Comparison of ENCODE assay signal across 8 cellular contexts in genomic region chr17:35170968-35171771, GRCh38. TPM values are rescaled to one million over a fixed set of nuclear protein-coding genes. Genes with fewer than 3 reads are reported as not detected.
DNase-seq lines count a peak whose midpoint lies in the region; ATAC-seq and TF ChIP-seq lines count a peak whose summit lies in the region.

No MANE protein-coding gene starts in this region.

- H3K4me3 ChIP-seq in colonic mucosa (no peak overlapping the region), gastrocnemius medialis (no peak overlapping the region)

- no peak overlapping the region for H3K9ac ChIP-seq in colonic mucosa (ENCODE audit: low read depth in 2 of 2, low read length in 2 of 2)

- no peak overlapping the region for H3K27ac ChIP-seq in colonic mucosa
- no peak overlapping the region for H3K27ac ChIP-seq in gastrocnemius medialis

- TF ChIP-seq CTCF in colonic mucosa (IDR thresholded peaks at IDR 0.05) (peak; percentile 19), gastrocnemius medialis (IDR thresholded peaks at IDR 0.05 in 4 of 5, conservative IDR thresholded peaks at IDR 0.05 in 1 of 5) (peak in 3 of 5 experiments; percentile 3 to 26 (median 19))

- H3K9me3 ChIP-seq in colonic mucosa: no peaks in the 10 kb centered on the region
- H3K9me3 ChIP-seq in gastrocnemius medialis: no peaks in the 10 kb centered on the region

- H3K27me3 ChIP-seq in colonic mucosa (no peaks in the 10 kb centered on the region), gastrocnemius medialis (no peaks in the 10 kb centered on the region)

- H3K36me3 ChIP-seq in colonic mucosa (no peaks in the 10 kb centered on the region), gastrocnemius medialis (peaks cover 0 to 76% of the 10 kb centered on the region in 2 donors)

- ATAC-seq in gastrocnemius medialis (no peak), GM18517 (IDR thresholded peaks at IDR 0.05; ENCODE audit: unreplicated experiment) (no peak), GM19467 (IDR thresholded peaks at IDR 0.05; ENCODE audit: unreplicated experiment) (no peak)

- in situ Hi-C loops in gastrocnemius medialis (cut with MboI; ENCODE audit: low sequenced_read_pairs in 4 of 4): loop anchor here in 2 of 4 donors (5.0 to 25.0 kb wide), 3 partner anchors 364 to 566 kb away; partner anchors contain the start of genes SLFN12L (in 2 of the 2) and RASL10B (in 1 of the 2)

- intact Hi-C loops in colonic mucosa (cut with DNase I): loop anchor here (10.0 kb wide), 1 partner anchor 364 kb away; the partner anchor contains the start of gene SLFN12L
- intact Hi-C loops in gastrocnemius medialis (cut with DNase I; ENCODE audit: low total_unique reads): no loop called here

- peak in 2 of 3 experiments; percentile 6 to 27 for DNase-seq in NCI-H1417 (lab: John Stamatoyannopoulos, UW)
- DNase-seq in NCI-H1417 treated with DMSO at 0.1 percent for 48 hours (lab: John Stamatoyannopoulos, UW): no peak
- peak; percentile 37 for DNase-seq in RKO (ENCODE audit: low spot score)
- no peak for DNase-seq in colonic mucosa
- no peak for DNase-seq in gastrocnemius medialis
- DNase-seq in globus pallidus (ENCODE audit: low spot score): no peak

- H3K4me1 ChIP-seq in colonic mucosa (no peaks in the 10 kb centered on the region), gastrocnemius medialis (no peaks in the 10 kb centered on the region)

- no peak for TF ChIP-seq POLR2A in gastrocnemius medialis (IDR thresholded peaks at IDR 0.05)

RNA-seq across cellular contexts. Expression of gene SLC35G3, which starts 23.0 kb away (rescaled TPM):
- total RNA-seq in colonic mucosa (not detected), gastrocnemius medialis (not detected)

RNA-seq across cellular contexts. Expression of gene UNC45B, which starts 23.6 kb away (rescaled TPM):
- total RNA-seq in colonic mucosa (not detected), gastrocnemius medialis (100 to 1,000 TPM in 3 of 4 donors, 10 to 100 TPM in 1; 73.7 to 150 (median 105) TPM)

RNA-seq across cellular contexts. Expression of gene NLE1, which starts 29.1 kb away (rescaled TPM):
- total RNA-seq in colonic mucosa (10 to 100 TPM in 1 of 2 donors, 1 to 10 TPM in 1; 9.1 to 18.5 TPM), gastrocnemius medialis (10 to 100 TPM in 3 of 4 donors, 1 to 10 TPM in 1; 9.9 to 19.3 (median 11.5) TPM)

RNA-seq across cellular contexts. Expression of gene FNDC8, which starts 49.8 kb away (rescaled TPM):
- not detected for total RNA-seq in colonic mucosa
- not detected for total RNA-seq in gastrocnemius medialis

RNA-seq across cellular contexts. Expression of gene RAD51D, which starts 51.5 kb away (rescaled TPM):
- total RNA-seq in colonic mucosa (10 to 100 TPM in 1 of 2 donors, 1 to 10 TPM in 1; 6.1 to 17.3 TPM), gastrocnemius medialis (1 to 10 TPM; 2.5 to 5.2 (median 2.8) TPM)

Comparison
In these comparisons a context has a peak if more than half of its experiments do, and no peak if none do; other contexts are left out.
1. DNase-seq: peak in NCI-H1417 (2 of 3) and RKO (single experiment); none in NCI-H1417 treated with DMSO at 0.1 percent for 48 hours (single experiment), colonic mucosa (single experiment), gastrocnemius medialis (0 of 2) and globus pallidus (single experiment).
2. RNA of gene UNC45B, which starts 23.6 kb away (total RNA-seq): 73.7 to 150 TPM in gastrocnemius medialis; not detected in colonic mucosa; every median in the first group is over 10 times any median in the second.